In the genomic region with DNA sequence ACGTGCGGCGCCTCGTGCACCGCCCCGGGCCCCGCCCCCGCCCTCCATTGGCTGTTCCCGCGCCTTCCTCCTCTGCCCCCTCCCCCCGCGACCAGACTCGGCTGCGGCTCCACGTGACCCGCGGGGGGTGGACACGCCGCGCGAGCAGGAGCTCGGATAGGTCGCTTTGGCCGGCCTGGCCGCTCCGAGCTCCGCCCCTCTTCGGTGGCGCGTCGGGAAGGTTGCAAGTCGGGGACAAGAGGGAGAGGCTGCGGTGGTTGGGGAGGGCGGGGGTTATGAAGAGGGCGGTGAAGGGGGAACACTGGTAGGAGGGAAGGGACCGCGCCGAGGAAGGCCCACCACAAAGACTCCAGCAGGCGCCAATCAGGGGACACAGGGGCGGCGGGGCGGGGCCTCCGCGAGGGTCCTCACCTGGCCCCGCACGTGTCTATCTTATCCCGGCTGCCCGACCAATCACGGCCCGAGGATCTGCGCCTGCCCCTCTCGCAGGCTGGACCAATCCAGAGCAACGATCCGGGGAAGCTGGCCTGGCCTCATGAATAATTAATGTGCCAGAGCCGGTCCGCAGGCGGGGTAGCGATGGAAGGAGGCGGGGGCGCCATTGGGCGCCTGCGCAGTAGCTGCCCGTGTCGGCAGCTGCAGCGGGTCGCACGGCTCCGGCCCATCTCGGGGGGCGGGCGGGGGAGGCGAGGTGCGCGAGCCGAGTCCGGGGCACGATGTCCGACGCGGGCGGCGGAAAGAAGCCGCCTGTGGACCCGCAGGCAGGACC, we compare ENCODE assay signal across 1 cellular context.
TF ChIP-seq lines count a peak whose summit lies in the region.

A gene with protein sequence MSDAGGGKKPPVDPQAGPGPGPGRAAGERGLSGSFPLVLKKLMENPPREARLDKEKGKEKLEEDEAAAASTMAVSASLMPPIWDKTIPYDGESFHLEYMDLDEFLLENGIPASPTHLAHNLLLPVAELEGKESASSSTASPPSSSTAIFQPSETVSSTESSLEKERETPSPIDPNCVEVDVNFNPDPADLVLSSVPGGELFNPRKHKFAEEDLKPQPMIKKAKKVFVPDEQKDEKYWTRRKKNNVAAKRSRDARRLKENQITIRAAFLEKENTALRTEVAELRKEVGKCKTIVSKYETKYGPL (plus strand): TSS at position 614 of the 769 bp plus-strand sequence. CDS start 103 bp downstream, at position 717.

TF ChIP-seq in HepG2, 621 proteins besides CTCF, POLR2A, EP300 and RAD21 (continues in another document):
- TF ChIP-seq, protein P1, sequence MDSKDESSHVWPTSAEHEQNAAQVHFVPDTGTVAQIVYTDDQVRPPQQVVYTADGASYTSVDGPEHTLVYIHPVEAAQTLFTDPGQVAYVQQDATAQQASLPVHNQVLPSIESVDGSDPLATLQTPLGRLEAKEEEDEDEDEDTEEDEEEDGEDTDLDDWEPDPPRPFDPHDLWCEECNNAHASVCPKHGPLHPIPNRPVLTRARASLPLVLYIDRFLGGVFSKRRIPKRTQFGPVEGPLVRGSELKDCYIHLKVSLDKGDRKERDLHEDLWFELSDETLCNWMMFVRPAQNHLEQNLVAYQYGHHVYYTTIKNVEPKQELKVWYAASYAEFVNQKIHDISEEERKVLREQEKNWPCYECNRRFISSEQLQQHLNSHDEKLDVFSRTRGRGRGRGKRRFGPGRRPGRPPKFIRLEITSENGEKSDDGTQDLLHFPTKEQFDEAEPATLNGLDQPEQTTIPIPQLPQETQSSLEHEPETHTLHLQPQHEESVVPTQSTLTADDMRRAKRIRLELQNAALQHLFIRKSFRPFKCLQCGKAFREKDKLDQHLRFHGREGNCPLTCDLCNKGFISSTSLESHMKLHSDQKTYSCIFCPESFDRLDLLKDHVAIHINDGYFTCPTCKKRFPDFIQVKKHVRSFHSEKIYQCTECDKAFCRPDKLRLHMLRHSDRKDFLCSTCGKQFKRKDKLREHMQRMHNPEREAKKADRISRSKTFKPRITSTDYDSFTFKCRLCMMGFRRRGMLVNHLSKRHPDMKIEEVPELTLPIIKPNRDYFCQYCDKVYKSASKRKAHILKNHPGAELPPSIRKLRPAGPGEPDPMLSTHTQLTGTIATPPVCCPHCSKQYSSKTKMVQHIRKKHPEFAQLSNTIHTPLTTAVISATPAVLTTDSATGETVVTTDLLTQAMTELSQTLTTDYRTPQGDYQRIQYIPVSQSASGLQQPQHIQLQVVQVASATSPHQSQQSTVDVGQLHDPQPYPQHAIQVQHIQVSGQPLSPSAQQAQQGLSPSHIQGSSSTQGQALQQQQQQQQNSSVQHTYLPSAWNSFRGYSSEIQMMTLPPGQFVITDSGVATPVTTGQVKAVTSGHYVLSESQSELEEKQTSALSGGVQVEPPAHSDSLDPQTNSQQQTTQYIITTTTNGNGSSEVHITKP (CRISPR knock-in tag; IDR thresholded peaks at IDR 0.05; ENCODE audit: low read depth), result peak; percentile 91
- TF ChIP-seq, protein P2, sequence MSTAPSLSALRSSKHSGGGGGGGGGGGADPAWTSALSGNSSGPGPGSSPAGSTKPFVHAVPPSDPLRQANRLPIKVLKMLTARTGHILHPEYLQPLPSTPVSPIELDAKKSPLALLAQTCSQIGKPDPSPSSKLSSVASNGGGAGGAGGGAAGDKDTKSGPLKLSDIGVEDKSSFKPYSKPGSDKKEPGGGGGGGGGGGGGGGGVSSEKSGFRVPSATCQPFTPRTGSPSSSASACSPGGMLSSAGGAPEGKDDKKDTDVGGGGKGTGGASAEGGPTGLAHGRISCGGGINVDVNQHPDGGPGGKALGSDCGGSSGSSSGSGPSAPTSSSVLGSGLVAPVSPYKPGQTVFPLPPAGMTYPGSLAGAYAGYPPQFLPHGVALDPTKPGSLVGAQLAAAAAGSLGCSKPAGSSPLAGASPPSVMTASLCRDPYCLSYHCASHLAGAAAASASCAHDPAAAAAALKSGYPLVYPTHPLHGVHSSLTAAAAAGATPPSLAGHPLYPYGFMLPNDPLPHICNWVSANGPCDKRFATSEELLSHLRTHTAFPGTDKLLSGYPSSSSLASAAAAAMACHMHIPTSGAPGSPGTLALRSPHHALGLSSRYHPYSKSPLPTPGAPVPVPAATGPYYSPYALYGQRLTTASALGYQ (CRISPR knock-in tag; IDR thresholded peaks at IDR 0.05), result no peak
- TF ChIP-seq RELA (CRISPR knock-in tag; IDR thresholded peaks at IDR 0.05), result no peak
- no peak for TF ChIP-seq SIN3A (IDR thresholded peaks at IDR 0.05; ENCODE audit: borderline replicate concordance, low read depth, low read length)
- no peak for TF ChIP-seq SATB2 (CRISPR knock-in tag; IDR thresholded peaks at IDR 0.05)
- TF ChIP-seq ZNF557 (CRISPR knock-in tag; IDR thresholded peaks at IDR 0.05), result no peak
- TF ChIP-seq PHF8 (CRISPR knock-in tag; IDR thresholded peaks at IDR 0.05), result peak; percentile 23
- TF ChIP-seq HNRNPUL1 (IDR thresholded peaks at IDR 0.05; ENCODE audit: low read depth, low read length), result no peak
- TF ChIP-seq KLF13 (CRISPR knock-in tag; IDR thresholded peaks at IDR 0.05), result no peak
- TF ChIP-seq SMAD9 (CRISPR knock-in tag; IDR thresholded peaks at IDR 0.05), result no peak
- TF ChIP-seq U2AF1 (optimal IDR thresholded peaks at IDR 0.05; ENCODE audit: low read depth, low read length), result no peak
- peak; percentile 15 for TF ChIP-seq YY1 (IDR thresholded peaks at IDR 0.05; ENCODE audit: insufficient read depth, insufficient replicate concordance, low read depth, low read length)
- TF ChIP-seq POGZ (CRISPR knock-in tag; IDR thresholded peaks at IDR 0.05), result no peak; the same call in 1 of the 2 replicates
- TF ChIP-seq, protein P3, sequence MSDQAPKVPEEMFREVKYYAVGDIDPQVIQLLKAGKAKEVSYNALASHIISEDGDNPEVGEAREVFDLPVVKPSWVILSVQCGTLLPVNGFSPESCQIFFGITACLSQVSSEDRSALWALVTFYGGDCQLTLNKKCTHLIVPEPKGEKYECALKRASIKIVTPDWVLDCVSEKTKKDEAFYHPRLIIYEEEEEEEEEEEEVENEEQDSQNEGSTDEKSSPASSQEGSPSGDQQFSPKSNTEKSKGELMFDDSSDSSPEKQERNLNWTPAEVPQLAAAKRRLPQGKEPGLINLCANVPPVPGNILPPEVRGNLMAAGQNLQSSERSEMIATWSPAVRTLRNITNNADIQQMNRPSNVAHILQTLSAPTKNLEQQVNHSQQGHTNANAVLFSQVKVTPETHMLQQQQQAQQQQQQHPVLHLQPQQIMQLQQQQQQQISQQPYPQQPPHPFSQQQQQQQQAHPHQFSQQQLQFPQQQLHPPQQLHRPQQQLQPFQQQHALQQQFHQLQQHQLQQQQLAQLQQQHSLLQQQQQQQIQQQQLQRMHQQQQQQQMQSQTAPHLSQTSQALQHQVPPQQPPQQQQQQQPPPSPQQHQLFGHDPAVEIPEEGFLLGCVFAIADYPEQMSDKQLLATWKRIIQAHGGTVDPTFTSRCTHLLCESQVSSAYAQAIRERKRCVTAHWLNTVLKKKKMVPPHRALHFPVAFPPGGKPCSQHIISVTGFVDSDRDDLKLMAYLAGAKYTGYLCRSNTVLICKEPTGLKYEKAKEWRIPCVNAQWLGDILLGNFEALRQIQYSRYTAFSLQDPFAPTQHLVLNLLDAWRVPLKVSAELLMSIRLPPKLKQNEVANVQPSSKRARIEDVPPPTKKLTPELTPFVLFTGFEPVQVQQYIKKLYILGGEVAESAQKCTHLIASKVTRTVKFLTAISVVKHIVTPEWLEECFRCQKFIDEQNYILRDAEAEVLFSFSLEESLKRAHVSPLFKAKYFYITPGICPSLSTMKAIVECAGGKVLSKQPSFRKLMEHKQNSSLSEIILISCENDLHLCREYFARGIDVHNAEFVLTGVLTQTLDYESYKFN (CRISPR knock-in tag; conservative IDR thresholded peaks at IDR 0.05), result 0 out of 2 replicates have a peak, but pooled peaks have one; percentile 14
- TF ChIP-seq SRY (CRISPR knock-in tag; IDR thresholded peaks at IDR 0.05), result 0 out of 2 replicates have a peak, but pooled peaks have one; percentile 6
- TF ChIP-seq, protein P4, sequence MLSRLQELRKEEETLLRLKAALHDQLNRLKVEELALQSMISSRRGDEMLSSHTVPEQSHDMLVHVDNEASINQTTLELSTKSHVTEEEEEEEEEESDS (CRISPR knock-in tag; IDR thresholded peaks at IDR 0.05; ENCODE audit: borderline replicate concordance), result no peak
- TF ChIP-seq ETV5 (CRISPR knock-in tag; IDR thresholded peaks at IDR 0.05; ENCODE audit: borderline replicate concordance), result no peak
- no peak for TF ChIP-seq MED13 (CRISPR knock-in tag; IDR thresholded peaks at IDR 0.05)
- TF ChIP-seq SP4 (CRISPR knock-in tag; IDR thresholded peaks at IDR 0.05), result peak; percentile 90
- TF ChIP-seq NPAS2 (CRISPR knock-in tag; IDR thresholded peaks at IDR 0.05; ENCODE audit: borderline replicate concordance), result peak; percentile 94
- no peak for TF ChIP-seq ZKSCAN8 (CRISPR knock-in tag; IDR thresholded peaks at IDR 0.05; ENCODE audit: borderline replicate concordance)
- TF ChIP-seq, protein P5, sequence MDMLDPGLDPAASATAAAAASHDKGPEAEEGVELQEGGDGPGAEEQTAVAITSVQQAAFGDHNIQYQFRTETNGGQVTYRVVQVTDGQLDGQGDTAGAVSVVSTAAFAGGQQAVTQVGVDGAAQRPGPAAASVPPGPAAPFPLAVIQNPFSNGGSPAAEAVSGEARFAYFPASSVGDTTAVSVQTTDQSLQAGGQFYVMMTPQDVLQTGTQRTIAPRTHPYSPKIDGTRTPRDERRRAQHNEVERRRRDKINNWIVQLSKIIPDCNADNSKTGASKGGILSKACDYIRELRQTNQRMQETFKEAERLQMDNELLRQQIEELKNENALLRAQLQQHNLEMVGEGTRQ (IDR thresholded peaks at IDR 0.05; ENCODE audit: low read depth, low read length), result peak; percentile 81
- TF ChIP-seq, protein P5 (CRISPR knock-in tag; IDR thresholded peaks at IDR 0.05; ENCODE audit: borderline replicate concordance), result peak; percentile 92; the same call in 1 of the 2 replicates
- TF ChIP-seq ZNF563 (CRISPR knock-in tag; IDR thresholded peaks at IDR 0.05), result peak; percentile 60; the same call in 1 of the 2 replicates
- peak; percentile 46; the same call in 2 of the 3 replicates for TF ChIP-seq MXI1 (IDR thresholded peaks at IDR 0.05; ENCODE audit: borderline replicate concordance, low read depth, low read length)
- TF ChIP-seq RXRB (CRISPR knock-in tag; IDR thresholded peaks at IDR 0.05; ENCODE audit: borderline replicate concordance), result no peak; the same call in 1 of the 2 replicates
- TF ChIP-seq, protein P6, sequence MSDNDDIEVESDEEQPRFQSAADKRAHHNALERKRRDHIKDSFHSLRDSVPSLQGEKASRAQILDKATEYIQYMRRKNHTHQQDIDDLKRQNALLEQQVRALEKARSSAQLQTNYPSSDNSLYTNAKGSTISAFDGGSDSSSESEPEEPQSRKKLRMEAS (IDR thresholded peaks at IDR 0.05), result peak; percentile 94
- TF ChIP-seq, protein P7, sequence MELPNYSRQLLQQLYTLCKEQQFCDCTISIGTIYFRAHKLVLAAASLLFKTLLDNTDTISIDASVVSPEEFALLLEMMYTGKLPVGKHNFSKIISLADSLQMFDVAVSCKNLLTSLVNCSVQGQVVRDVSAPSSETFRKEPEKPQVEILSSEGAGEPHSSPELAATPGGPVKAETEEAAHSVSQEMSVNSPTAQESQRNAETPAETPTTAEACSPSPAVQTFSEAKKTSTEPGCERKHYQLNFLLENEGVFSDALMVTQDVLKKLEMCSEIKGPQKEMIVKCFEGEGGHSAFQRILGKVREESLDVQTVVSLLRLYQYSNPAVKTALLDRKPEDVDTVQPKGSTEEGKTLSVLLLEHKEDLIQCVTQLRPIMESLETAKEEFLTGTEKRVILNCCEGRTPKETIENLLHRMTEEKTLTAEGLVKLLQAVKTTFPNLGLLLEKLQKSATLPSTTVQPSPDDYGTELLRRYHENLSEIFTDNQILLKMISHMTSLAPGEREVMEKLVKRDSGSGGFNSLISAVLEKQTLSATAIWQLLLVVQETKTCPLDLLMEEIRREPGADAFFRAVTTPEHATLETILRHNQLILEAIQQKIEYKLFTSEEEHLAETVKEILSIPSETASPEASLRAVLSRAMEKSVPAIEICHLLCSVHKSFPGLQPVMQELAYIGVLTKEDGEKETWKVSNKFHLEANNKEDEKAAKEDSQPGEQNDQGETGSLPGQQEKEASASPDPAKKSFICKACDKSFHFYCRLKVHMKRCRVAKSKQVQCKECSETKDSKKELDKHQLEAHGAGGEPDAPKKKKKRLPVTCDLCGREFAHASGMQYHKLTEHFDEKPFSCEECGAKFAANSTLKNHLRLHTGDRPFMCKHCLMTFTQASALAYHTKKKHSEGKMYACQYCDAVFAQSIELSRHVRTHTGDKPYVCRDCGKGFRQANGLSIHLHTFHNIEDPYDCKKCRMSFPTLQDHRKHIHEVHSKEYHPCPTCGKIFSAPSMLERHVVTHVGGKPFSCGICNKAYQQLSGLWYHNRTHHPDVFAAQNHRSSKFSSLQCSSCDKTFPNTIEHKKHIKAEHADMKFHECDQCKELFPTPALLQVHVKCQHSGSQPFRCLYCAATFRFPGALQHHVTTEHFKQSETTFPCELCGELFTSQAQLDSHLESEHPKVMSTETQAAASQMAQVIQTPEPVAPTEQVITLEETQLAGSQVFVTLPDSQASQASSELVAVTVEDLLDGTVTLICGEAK (IDR thresholded peaks at IDR 0.05), result no peak
- TF ChIP-seq, protein P7 (CRISPR knock-in tag; IDR thresholded peaks at IDR 0.05), result 0 out of 2 replicates have a peak, but pooled peaks have one; percentile 5
- peak; percentile 51; the same call in 1 of the 2 replicates for TF ChIP-seq MAZ (IDR thresholded peaks at IDR 0.05; ENCODE audit: borderline replicate concordance, low read depth, low read length)
- peak; percentile 83 for TF ChIP-seq MAZ (CRISPR knock-in tag; IDR thresholded peaks at IDR 0.05; ENCODE audit: low read depth)
